In genomic region chr5:61563401-61563800, GRCh38 we compare ENCODE assay signal across 26 cellular contexts.
DNase-seq lines count a peak whose midpoint lies in the region; ATAC-seq, FAIRE-seq and TF ChIP-seq lines count a peak whose summit lies in the region.
"Had no signal": no experiment of that assay in that cellular context is flagged by ENCODE, and none has a peak within 500 bp of the region (broad histone marks: within the 10 kb centered on the region; RNA-seq: fewer than 3 reads in every experiment).

No MANE protein-coding gene starts in this region.

- no peak for TF ChIP-seq CTCF in MCF 10A (IDR thresholded peaks at IDR 0.05; ENCODE audit: unreplicated experiment)
- TF ChIP-seq CTCF in breast epithelium (IDR thresholded peaks at IDR 0.05): no peak
- no peak for TF ChIP-seq CTCF in adrenal gland (IDR thresholded peaks at IDR 0.05)
- TF ChIP-seq CTCF in fibroblast of the aortic adventitia (IDR thresholded peaks at IDR 0.05; ENCODE audit: insufficient read depth, low read length): no peak
- TF ChIP-seq CTCF in stomach (IDR thresholded peaks at IDR 0.05): no peak
- TF ChIP-seq CTCF in testis (IDR thresholded peaks at IDR 0.05): no peak

- no peak for TF ChIP-seq POLR2A in breast epithelium (IDR thresholded peaks at IDR 0.05)
- TF ChIP-seq POLR2A in adrenal gland (IDR thresholded peaks at IDR 0.05): no peak
- TF ChIP-seq POLR2A in stomach (IDR thresholded peaks at IDR 0.05): no peak
- TF ChIP-seq POLR2A in testis (IDR thresholded peaks at IDR 0.05): no peak

- DNase-seq in MCF 10A (ENCODE audit: unreplicated experiment) (peak; percentile 10), breast epithelium (ENCODE audit: low spot score in 2 of 2) (no peak), adrenal gland (peak in 5 of 7 donors; percentile 24 to 66 (median 32)), fibroblast of the aortic adventitia (ENCODE audit: low read depth) (peak; percentile 64), stomach (peak; percentile 42), GM19239 (ENCODE audit: insufficient read length, low spot score) (no peak), testis (no peak)
- DNase-seq: activated CD4-positive, alpha-beta memory T cell treated with anti-CD3 and anti-CD28 coated beads for 36 hours; activated effector memory CD4-positive, alpha-beta T cell treated with anti-CD3 and anti-CD28 coated beads, Interleukin-2, amount 50 U/mL, for 16 hours; caudate nucleus; DMS79; foreskin keratinocyte; KBM-7; lower lobe of right lung; NCI-H187; spleen; stimulated activated CD4-positive, alpha-beta T cell treated with anti-CD3 and anti-CD28 coated beads, Interleukin-4, amount 100 ng/mL, for 1 hour; stimulated activated naive CD4-positive, alpha-beta T cell treated with Interleukin-2 at 50 U/mL for 16 hours; T-helper 2 cell; thyroid gland had no signal

- no peaks in the 10 kb centered on the region for H3K4me1 Mint-ChIP-seq in MCF 10A (ENCODE audit: insufficient read depth, unreplicated experiment)
- H3K4me1 Mint-ChIP-seq: B cell had no signal

- POLR2A ChIA-PET in MCF 10A (lab: Yijun Ruan, JAX): no interaction called here

- intact Hi-C loops in MCF 10A (cut with micrococcal nuclease): no loop called here
- intact Hi-C loops in breast epithelium (cut with DNase I; ENCODE audit: low total_unique reads): no loop called here
- intact Hi-C loops in adrenal gland (cut with DNase I): no loop called here
- intact Hi-C loops in stomach (cut with DNase I; ENCODE audit: low total_unique reads): no loop called here
- intact Hi-C loops in testis (cut with DNase I; ENCODE audit: low total_unique reads): no loop called here

- H3K36me3 ChIP-seq in breast epithelium (no peaks in the 10 kb centered on the region), adrenal gland (replicated peaks in 1 of 2) (no peaks in the 10 kb centered on the region), stomach (no peaks in the 10 kb centered on the region), testis (ENCODE audit: low read depth, missing control alignments) (no peaks in the 10 kb centered on the region)
- H3K36me3 ChIP-seq: lower lobe of right lung, spleen, thyroid gland had no signal

- H3K4me1 ChIP-seq in breast epithelium (no peaks in the 10 kb centered on the region), adrenal gland (replicated peaks in 1 of 2) (no peaks in the 10 kb centered on the region), stomach (peaks cover 0 to 4% (median 0%) of the 10 kb centered on the region in 4 donors), testis (no peaks in the 10 kb centered on the region)
- H3K4me1 ChIP-seq: foreskin keratinocyte, lower lobe of right lung, spleen, thyroid gland had no signal

- H3K9me3 Mint-ChIP-seq in MCF 10A (ENCODE audit: unreplicated experiment): no peaks in the 10 kb centered on the region
- H3K9me3 Mint-ChIP-seq: activated CD4-positive, alpha-beta memory T cell treated with anti-CD3 and anti-CD28 coated beads for 36 hours; WTC11 had no signal

- H3K27ac ChIP-seq in breast epithelium (no peak overlapping the region), adrenal gland (no peak overlapping the region), stomach (no peak overlapping the region), testis (no peak overlapping the region)
- H3K27ac ChIP-seq: foreskin keratinocyte, lower lobe of right lung, SK-N-MC, spleen, thyroid gland had no signal

- no peak overlapping the region for H3K4me3 ChIP-seq in breast epithelium
- no peak overlapping the region for H3K4me3 ChIP-seq in adrenal gland
- no peak overlapping the region for H3K4me3 ChIP-seq in fibroblast of the aortic adventitia (ENCODE audit: low read depth, low read length)
- H3K4me3 ChIP-seq in stomach: no peak overlapping the region
- H3K4me3 ChIP-seq in testis: no peak overlapping the region
- H3K4me3 ChIP-seq: lower lobe of right lung, SK-N-MC, spleen, thyroid gland had no signal

- ATAC-seq in HG02840 (IDR thresholded peaks at IDR 0.05; ENCODE audit: low FRiP score, unreplicated experiment): no peak
- ATAC-seq: foreskin keratinocyte, WTC11 had no signal

- H3K36me3 Mint-ChIP-seq in MCF 10A (ENCODE audit: insufficient read depth, unreplicated experiment): no peaks in the 10 kb centered on the region
- H3K36me3 Mint-ChIP-seq: activated CD4-positive, alpha-beta memory T cell treated with anti-CD3 and anti-CD28 coated beads for 36 hours; WTC11 had no signal

- no peaks in the 10 kb centered on the region for H3K27me3 Mint-ChIP-seq in MCF 10A (ENCODE audit: insufficient read depth, unreplicated experiment)
- H3K27me3 Mint-ChIP-seq: activated CD4-positive, alpha-beta memory T cell treated with anti-CD3 and anti-CD28 coated beads for 36 hours; B cell had no signal

- H3K27me3 ChIP-seq in breast epithelium: no peaks in the 10 kb centered on the region
- H3K27me3 ChIP-seq in adrenal gland: no peaks in the 10 kb centered on the region
- no peaks in the 10 kb centered on the region for H3K27me3 ChIP-seq in stomach
- H3K27me3 ChIP-seq in testis: no peaks in the 10 kb centered on the region
- H3K27me3 ChIP-seq: foreskin keratinocyte, spleen, thyroid gland had no signal

- 83 to 91% (median 87%) methylated on average over 3 of the region's 3 CpGs for WGBS in adrenal gland, 4 donors
- WGBS in stomach, 5 donors: 62 to 77% (median 71%) methylated on average over 3 of the region's 3 CpGs
- 82 to 88% methylated on average over 3 of the region's 3 CpGs for WGBS in testis, 2 donors

- BruUV-seq in MCF 10A (replicated peaks; lab: Mats Ljungman, UMichigan): no TSS peak

- H3K9me3 ChIP-seq in breast epithelium (no peaks in the 10 kb centered on the region), adrenal gland (replicated peaks in 1 of 3) (no peaks in the 10 kb centered on the region), stomach (no peaks in the 10 kb centered on the region), testis (no peaks in the 10 kb centered on the region)
- H3K9me3 ChIP-seq: lower lobe of right lung, spleen, thyroid gland had no signal

- CTCF ChIA-PET in MCF 10A (lab: Yijun Ruan, JAX): interaction anchor here (0.7 kb wide), 1 partner anchor 22 kb away, joined by 3 read pairs; no protein-coding TSS in a partner anchor

- FAIRE-seq in GM19239 (lab: Jason Lieb, UNC): no peak
- FAIRE-seq: A204.1, GM12891 had no signal

- no peak overlapping the region for H3K4me3 Mint-ChIP-seq in MCF 10A (ENCODE audit: unreplicated experiment)
- H3K4me3 Mint-ChIP-seq: activated CD4-positive, alpha-beta memory T cell treated with anti-CD3 and anti-CD28 coated beads for 36 hours; B cell; WTC11 had no signal

- no peak for TF ChIP-seq EP300 in stomach (IDR thresholded peaks at IDR 0.05)

- H3K27ac Mint-ChIP-seq in MCF 10A (ENCODE audit: low read depth, unreplicated experiment): no peak overlapping the region
- H3K27ac Mint-ChIP-seq: activated CD4-positive, alpha-beta memory T cell treated with anti-CD3 and anti-CD28 coated beads for 36 hours; B cell; WTC11 had no signal

Comparison
In these comparisons a context has a peak if more than half of its experiments do, and no peak if none do; other contexts are left out.
1. DNase-seq: peak in MCF 10A (single experiment), adrenal gland (5 of 7), fibroblast of the aortic adventitia (single experiment) and stomach (single experiment); none in breast epithelium (0 of 2), GM19239 (single experiment) and testis (single experiment).